Comparison of ENCODE assay signal across 27 cellular contexts in the genomic region with DNA sequence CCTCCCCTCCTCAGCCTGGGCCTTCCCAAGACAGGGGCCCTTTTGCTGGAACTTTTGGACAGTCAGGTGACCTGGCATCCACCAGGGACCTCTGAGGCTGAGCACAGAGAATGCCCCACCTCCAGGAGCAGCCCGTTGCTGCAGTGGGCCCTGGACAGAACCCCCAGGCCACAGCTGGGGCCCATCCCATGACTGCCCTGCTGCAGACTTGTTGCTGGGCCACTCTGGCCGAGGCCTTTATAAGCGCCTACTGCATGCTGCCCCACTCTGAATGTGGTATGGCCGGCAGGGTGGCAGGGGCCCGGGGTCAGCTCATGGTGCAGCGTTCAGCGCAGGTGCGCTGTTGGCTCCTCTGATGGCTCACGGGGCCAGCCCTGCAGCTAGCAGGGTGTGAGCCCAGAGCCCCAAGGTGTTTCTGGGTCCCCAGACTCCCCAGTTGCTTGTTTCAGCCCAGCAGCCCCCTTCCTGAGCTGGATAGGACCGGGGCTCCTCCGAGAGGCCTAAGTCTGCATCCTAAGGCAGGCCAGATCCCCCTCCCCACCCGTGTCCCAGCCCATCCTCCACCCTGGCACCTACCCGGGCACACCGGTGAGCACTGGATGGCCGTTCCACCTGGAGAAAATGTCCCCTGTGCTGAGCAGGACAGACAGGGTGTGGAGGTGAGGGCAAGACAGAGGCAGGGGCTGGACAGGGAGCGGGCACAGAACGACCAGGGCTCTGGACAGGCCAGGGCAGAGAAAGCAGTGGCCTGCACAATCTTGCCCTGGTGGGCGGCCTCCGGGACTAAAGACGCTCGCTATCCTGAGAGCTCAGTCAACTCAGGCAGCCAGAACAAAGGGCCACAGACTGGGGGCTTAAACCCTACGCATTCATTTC. TPM values are rescaled to one million over a fixed set of nuclear protein-coding genes. Genes with fewer than 3 reads are reported as not detected.
"Had no signal": no experiment of that assay in that cellular context is flagged by ENCODE, and none has a peak within 500 bp of the region (broad histone marks: within the 10 kb centered on the region; RNA-seq: fewer than 3 reads in every experiment).

No MANE protein-coding gene starts in this region.

- H3K9me3 Mint-ChIP-seq: activated CD4-positive, alpha-beta memory T cell treated with anti-CD3 and anti-CD28 coated beads, Interleukin-2, amount 10 ng/mL, durations not matched to agents 7 days and 5 days; activated naive CD4-positive, alpha-beta T cell treated with anti-CD3 and anti-CD28 coated beads for 36 hours had no signal

- H3K4me1 Mint-ChIP-seq: activated CD4-positive, alpha-beta T cell treated with anti-CD3 and anti-CD28 coated beads for 36 hours had no signal

- DNase-seq: activated CD4-positive, alpha-beta memory T cell treated with anti-CD3 and anti-CD28 coated beads, Interleukin-2, amount 10 ng/mL, durations not matched to agents 7 days and 5 days; activated CD4-positive, alpha-beta T cell treated with anti-CD3 and anti-CD28 coated beads for 36 hours; activated CD4-positive, alpha-beta T cell treated with anti-CD3 and anti-CD28 coated beads, Interleukin-2, amount 50 U/mL, for 1 hour; activated gamma-delta T cell; activated naive CD4-positive, alpha-beta T cell treated with anti-CD3 and anti-CD28 coated beads for 36 hours; activated T-cell treated with anti-CD3 and anti-CD28 coated beads for 4 hours; activated T-cell treated with anti-CD3 and anti-CD28 coated beads, Interleukin-2, amount 50 U/mL, for 48 hours; caudate nucleus; Karpas-422; MM.1S; NCI-H1105; NCI-H1436 treated with DMSO at 0.1 percent for 48 hours; NCI-H187; NCI-H2081; NCI-H510A treated with DMSO at 0.1 percent for 48 hours; NCI-H69; NK-92 treated with Interleukin-12 subunit alpha and Interleukin-12 subunit beta, amount 100 ng/mL, for 24 hours; OCI-M1; RPMI8226; SIG-M5; T-helper 1 cell; WERI-Rb-1 had no signal

- FAIRE-seq: K562 had no signal

- H3K27ac ChIP-seq: WERI-Rb-1 had no signal

- H3K4me3 Mint-ChIP-seq: activated CD4-positive, alpha-beta memory T cell treated with anti-CD3 and anti-CD28 coated beads, Interleukin-2, amount 10 ng/mL, durations not matched to agents 7 days and 5 days; activated CD4-positive, alpha-beta T cell treated with anti-CD3 and anti-CD28 coated beads for 36 hours; activated naive CD4-positive, alpha-beta T cell treated with anti-CD3 and anti-CD28 coated beads for 36 hours; activated naive CD8-positive, alpha-beta T cell; activated T-helper 17 cell treated with anti-CD3 and anti-CD28 coated beads, Interleukin-2, amount 50 U/mL, for 72 hours had no signal

- H3K36me3 Mint-ChIP-seq: activated naive CD8-positive, alpha-beta T cell had no signal

- H3K4me3 ChIP-seq: K562 had no signal

- H3K36me3 ChIP-seq: WERI-Rb-1 had no signal

- H3K27ac Mint-ChIP-seq: activated CD4-positive, alpha-beta memory T cell treated with anti-CD3 and anti-CD28 coated beads, Interleukin-2, amount 10 ng/mL, durations not matched to agents 7 days and 5 days; activated CD4-positive, alpha-beta T cell treated with anti-CD3 and anti-CD28 coated beads for 36 hours; activated naive CD4-positive, alpha-beta T cell treated with anti-CD3 and anti-CD28 coated beads for 36 hours; activated naive CD8-positive, alpha-beta T cell; activated T-helper 17 cell treated with anti-CD3 and anti-CD28 coated beads, Interleukin-2, amount 50 U/mL, for 72 hours had no signal

RNA-seq across cellular contexts. Expression of a gene that starts 28.1 kb away (rescaled TPM):
- total RNA-seq: activated CD4-positive, alpha-beta memory T cell treated with anti-CD3 and anti-CD28 coated beads, Interleukin-2, amount 10 ng/mL, durations not matched to agents 7 days and 5 days; activated CD4-positive, alpha-beta T cell treated with anti-CD3 and anti-CD28 coated beads for 36 hours; activated CD8-positive, alpha-beta memory T cell treated with anti-CD3 and anti-CD28 coated beads for 36 hours; activated naive CD4-positive, alpha-beta T cell treated with anti-CD3 and anti-CD28 coated beads for 36 hours; activated T-helper 17 cell treated with anti-CD3 and anti-CD28 coated beads, Interleukin-2, amount 50 U/mL, for 72 hours; K562; T-helper 2 cell treated with Interferon-gamma antibody and Interleukin-4, amounts not matched to agents 100 ng/mL and 5 ng/mL, for 36 hours had no signal
- polyA plus RNA-seq: K562 had no signal

RNA-seq across cellular contexts. Expression of a gene that starts 38.7 kb away (rescaled TPM):
- total RNA-seq: activated CD4-positive, alpha-beta memory T cell treated with anti-CD3 and anti-CD28 coated beads, Interleukin-2, amount 10 ng/mL, durations not matched to agents 7 days and 5 days; activated CD4-positive, alpha-beta T cell treated with anti-CD3 and anti-CD28 coated beads for 36 hours; activated CD8-positive, alpha-beta memory T cell treated with anti-CD3 and anti-CD28 coated beads for 36 hours; activated naive CD4-positive, alpha-beta T cell treated with anti-CD3 and anti-CD28 coated beads for 36 hours; activated T-helper 17 cell treated with anti-CD3 and anti-CD28 coated beads, Interleukin-2, amount 50 U/mL, for 72 hours; K562; T-helper 2 cell treated with Interferon-gamma antibody and Interleukin-4, amounts not matched to agents 100 ng/mL and 5 ng/mL, for 36 hours had no signal
- polyA plus RNA-seq: K562 had no signal
